11 cellular contexts compared by ENCODE assay signal in the genomic region with DNA sequence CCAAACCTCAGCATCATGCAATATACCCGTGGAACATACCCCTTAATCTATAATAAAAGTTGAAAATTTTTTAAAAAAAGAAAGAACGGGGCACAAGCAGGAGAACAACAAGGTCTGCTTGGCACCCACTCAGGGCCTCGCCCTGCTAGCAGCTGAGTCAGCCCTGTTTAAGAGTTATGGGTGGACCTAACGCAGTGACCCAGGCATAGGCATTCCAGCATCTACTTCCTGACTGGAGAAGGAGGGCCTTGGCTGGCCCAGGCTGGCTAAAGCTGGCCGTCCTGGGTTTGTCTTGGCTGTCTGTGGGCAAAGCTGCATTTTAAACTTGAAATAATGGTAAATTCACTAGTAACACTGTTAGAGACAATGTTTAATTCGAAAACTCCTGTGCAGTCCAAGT.
DNase-seq lines count a peak whose midpoint lies in the region; TF ChIP-seq lines count a peak whose summit lies in the region.
"Had no signal": no experiment of that assay in that cellular context is flagged by ENCODE, and none has a peak within 500 bp of the region (broad histone marks: within the 10 kb centered on the region; RNA-seq: fewer than 3 reads in every experiment).

No MANE protein-coding gene starts in this region.

- H3K9ac ChIP-seq in colonic mucosa (ENCODE audit: low read depth in 2 of 2, low read length in 2 of 2) = no peak overlapping the region
- H3K9ac ChIP-seq: parathyroid adenoma had no signal

- H3K4me1 ChIP-seq in colonic mucosa = no peaks in the 10 kb centered on the region
- H3K4me1 ChIP-seq: parathyroid adenoma had no signal

- DNase-seq in LHCN-M2 (ENCODE audit: low read depth) (peak; percentile 92), colonic mucosa (peak; percentile 79), kidney epithelial cell (ENCODE audit: low read depth) (peak; percentile 67), ureter (ENCODE audit: low spot score) (peak; percentile 70), COLO668 (lab: John Stamatoyannopoulos, UW; ENCODE audit: unreplicated experiment) (no peak), NCI-H1436 treated with DMSO at 0.1 percent for 48 hours (lab: John Stamatoyannopoulos, UW) (no peak)
- DNase-seq in stimulated activated CD4-positive, alpha-beta T cell treated with anti-CD3 and anti-CD28 coated beads, Interleukin-2, amount 100 ng/mL, for 24 hours = no peak
- DNase-seq: activated naive CD4-positive, alpha-beta T cell treated with Interleukin-2 at 50 U/mL for 16 hours; hippocampal formation; NCI-H526 had no signal

- H3K27ac ChIP-seq in colonic mucosa = no peak overlapping the region
- H3K27ac ChIP-seq: parathyroid adenoma had no signal

- H3K36me3 ChIP-seq in colonic mucosa (no peaks in the 10 kb centered on the region), kidney epithelial cell (ENCODE audit: control insufficient read depth, insufficient read depth, low read length) (no peaks in the 10 kb centered on the region)

- intact Hi-C loops in colonic mucosa (cut with DNase I) = no loop called here

- no peaks in the 10 kb centered on the region for H3K9me3 ChIP-seq in colonic mucosa

- H3K27me3 ChIP-seq in colonic mucosa = no peaks in the 10 kb centered on the region
- H3K27me3 ChIP-seq in kidney epithelial cell (ENCODE audit: control insufficient read depth, insufficient read depth, low read length) = no peaks in the 10 kb centered on the region

- TF ChIP-seq CTCF in colonic mucosa (IDR thresholded peaks at IDR 0.05) = no peak
- no peak for TF ChIP-seq CTCF in kidney epithelial cell (IDR thresholded peaks at IDR 0.05; ENCODE audit: insufficient read depth, low read length, poor library complexity, severe bottlenecking)

- no peak overlapping the region for H3K4me3 ChIP-seq in colonic mucosa
- H3K4me3 ChIP-seq in kidney epithelial cell (ENCODE audit: low read depth, low read length) = no peak overlapping the region

Comparison
In these comparisons a context has a peak if more than half of its experiments do, and no peak if none do; other contexts are left out.
1. DNase-seq: peak in LHCN-M2 (single experiment), colonic mucosa (single experiment), kidney epithelial cell (single experiment) and ureter (single experiment); none in COLO668 (single experiment), stimulated activated CD4-positive, alpha-beta T cell treated with anti-CD3 and anti-CD28 coated beads, Interleukin-2, amount 100 ng/mL, for 24 hours (0 of 2) and NCI-H1436 treated with DMSO at 0.1 percent for 48 hours (single experiment).